18 cellular contexts compared by ENCODE assay signal in the genomic region with DNA sequence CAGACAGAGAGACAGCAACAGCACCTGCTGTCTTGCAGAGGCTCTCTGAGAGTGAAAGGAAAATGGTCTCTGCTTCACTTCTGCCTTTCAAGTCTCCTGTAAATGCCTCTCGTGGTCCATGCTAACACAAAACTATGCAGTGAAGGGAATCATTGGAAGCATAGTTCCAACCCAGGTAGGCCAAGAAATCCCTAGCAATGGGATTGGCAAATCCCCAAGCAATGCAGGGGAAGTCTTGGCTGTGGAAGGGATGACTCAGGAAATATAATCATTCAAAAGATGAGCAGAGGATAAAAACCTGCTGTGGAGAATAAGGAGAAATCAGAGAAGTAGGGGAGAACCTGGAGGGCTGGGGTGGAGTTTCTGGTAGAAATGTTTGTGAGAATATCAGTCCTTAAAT.
"Had no signal": no experiment of that assay in that cellular context is flagged by ENCODE, and none has a peak within 500 bp of the region (broad histone marks: within the 10 kb centered on the region; RNA-seq: fewer than 3 reads in every experiment).

No MANE protein-coding gene starts in this region.

- H3K9me3 ChIP-seq: adrenal gland, ascending aorta, left lung, testis, upper lobe of left lung had no signal

- H3K27me3 ChIP-seq: ascending aorta, left lung, testis, upper lobe of left lung had no signal

- H3K4me1 ChIP-seq: adrenal gland, ascending aorta, left lung, testis had no signal

- ATAC-seq: foreskin keratinocyte; left lung; naive thymus-derived CD4-positive, alpha-beta T cell; stimulated activated naive B cell treated with anti-CD40 and anti-IgM and Interleukin-4, amounts not matched to agents 10 μg/mL and 1 μg/mL and 100 μg/mL, for 72 hours; WTC11 had no signal

- DNase-seq: activated gamma-delta T cell treated with Interleukin-2 at 50 U/mL for 16 hours; activated T-cell treated with anti-CD3 and anti-CD28 coated beads, Interleukin-2, amount 50 U/mL, for 1 hour; adrenal gland; cortex of kidney; erythroblast; left lung; naive thymus-derived CD4-positive, alpha-beta T cell; retina; stimulated activated CD4-positive, alpha-beta T cell treated with anti-CD3 and anti-CD28 coated beads, Interleukin-2, amount 100 ng/mL, for 48 hours; stimulated activated CD8-positive, alpha-beta memory T cell treated with anti-CD3 and anti-CD28 coated beads, Interleukin-4, amount 100 ng/mL, for 48 hours; stimulated activated naive B cell treated with anti-CD40 and anti-IgM and Interleukin-4, amounts not matched to agents 10 μg/mL and 1 μg/mL and 100 μg/mL, for 72 hours; T1000; testis; upper lobe of left lung had no signal

- H3K36me3 ChIP-seq: adrenal gland, ascending aorta, left lung, upper lobe of left lung had no signal

- H3K27ac ChIP-seq: adrenal gland, ascending aorta, foreskin keratinocyte, left lung, testis, upper lobe of left lung had no signal

- H3K4me3 ChIP-seq: adrenal gland, ascending aorta, left lung, lung, testis, upper lobe of left lung had no signal
